8 cellular contexts compared by ENCODE assay signal in the genomic region with DNA sequence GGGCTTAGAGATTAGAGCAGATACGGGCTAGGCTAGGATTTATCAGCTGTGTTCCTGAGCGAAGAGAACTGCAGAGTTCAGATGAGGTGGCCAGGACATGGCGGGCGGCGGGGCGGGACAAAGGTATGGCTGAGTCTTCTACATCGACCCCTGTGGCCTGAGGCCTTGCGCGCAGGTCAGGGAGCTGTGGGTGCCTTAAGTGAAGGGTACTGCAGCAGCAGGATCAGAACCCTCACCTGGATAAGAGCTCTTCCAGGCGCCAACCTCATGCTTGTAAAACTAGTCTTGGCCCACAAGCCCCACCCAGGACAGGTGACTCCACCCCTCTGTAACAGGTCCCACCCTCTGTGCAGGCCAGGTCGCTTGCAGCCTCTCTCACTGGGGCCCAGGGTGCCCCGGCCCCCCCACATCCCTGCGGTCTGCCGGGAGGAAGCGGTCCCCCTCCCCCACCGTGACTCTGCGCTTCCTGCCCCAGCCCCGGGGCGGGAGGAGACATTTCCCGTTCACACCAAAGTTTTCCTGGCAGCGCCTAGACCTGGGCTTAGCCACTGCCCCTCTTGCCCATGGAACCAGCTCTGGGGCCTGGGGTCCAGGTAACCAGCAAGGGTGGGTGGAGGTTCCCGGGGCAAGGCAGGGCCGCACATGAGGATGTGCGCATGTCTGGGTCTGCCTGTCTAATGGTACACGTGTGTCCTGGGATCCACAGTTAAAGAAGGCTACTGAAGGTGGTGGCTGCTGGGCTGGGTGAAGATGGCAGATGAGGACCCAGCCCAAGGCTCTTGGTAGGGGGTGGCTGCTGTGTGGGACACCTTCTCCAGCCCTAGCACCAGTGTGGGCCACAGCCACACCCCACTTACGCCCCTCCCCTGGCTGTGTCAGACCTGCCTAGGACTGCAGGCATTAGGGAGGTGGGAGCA. TPM values are rescaled to one million over a fixed set of nuclear protein-coding genes. Genes with fewer than 3 reads are reported as not detected.
DNase-seq lines count a peak whose midpoint lies in the region; ATAC-seq and TF ChIP-seq lines count a peak whose summit lies in the region.

No MANE protein-coding gene starts in this region.

- peaks cover 96 to 100% (median 98%) of the 10 kb centered on the region in 10 experiments for H3K4me1 ChIP-seq in BLaER1 treated with 17β-estradiol and CSF1 and Interleukin-3, amounts not matched to agents 10 nM and 100 nM
- H3K4me1 ChIP-seq in HUES64 (ENCODE audit: insufficient read depth, low read length): peaks cover 3% of the 10 kb centered on the region; the same call in 1 of the 2 replicates

- H3K9me3 ChIP-seq in BLaER1 treated with 17β-estradiol and CSF1 and Interleukin-3, amounts not matched to agents 10 nM and 100 nM (replicated peaks in 1 of 11): no peaks in the 10 kb centered on the region
- no peaks in the 10 kb centered on the region for H3K9me3 ChIP-seq in HUES64 (ENCODE audit: insufficient read depth, low read depth, low read length)

- TF ChIP-seq CTCF in progenitor cell of endocrine pancreas (IDR thresholded peaks at IDR 0.05; ENCODE audit: unreplicated experiment): no peak

- 60% methylated on average over 26 of the region's 26 CpGs for whole genome bisulfite sequencing in HUES64

- POLR2A ChIA-PET in activated CD4-positive, alpha-beta T cell treated with anti-CD3 and anti-CD28 coated beads for 36 hours (lab: Charles Lee): no interaction called here

- H3K36me3 ChIP-seq in BLaER1 treated with 17β-estradiol and CSF1 and Interleukin-3, amounts not matched to agents 10 nM and 100 nM: peaks cover 9 to 38% (median 27%) of the 10 kb centered on the region in 11 experiments; a peak in 20 of 22 replicates
- peaks cover 3% of the 10 kb centered on the region; the same call in 1 of the 2 replicates for H3K36me3 ChIP-seq in HUES64 (ENCODE audit: insufficient read depth, low read length)

- peaks cover 59% of the 10 kb centered on the region for H3K4me1 Mint-ChIP-seq in activated CD4-positive, alpha-beta T cell treated with anti-CD3 and anti-CD28 coated beads for 36 hours
- peaks cover 65 to 71% of the 10 kb centered on the region in 2 donors for H3K4me1 Mint-ChIP-seq in effector memory CD8-positive, alpha-beta T cell (ENCODE audit: low read depth in 2 of 2)
- peaks cover 20% of the 10 kb centered on the region for H3K4me1 Mint-ChIP-seq in progenitor cell of endocrine pancreas (ENCODE audit: low read depth)

- DNase-seq in activated CD4-positive, alpha-beta T cell treated with anti-CD3 and anti-CD28 coated beads for 36 hours: peak; percentile 92
- DNase-seq in effector memory CD8-positive, alpha-beta T cell: peak; percentile 89 to 92 (median 89)
- DNase-seq in progenitor cell of endocrine pancreas (ENCODE audit: low spot score, unreplicated experiment) (no peak), NCI-H510A (lab: John Stamatoyannopoulos, UW) (no peak), NCI-H446 treated with DMSO at 0.1 percent for 48 hours (lab: John Stamatoyannopoulos, UW) (no peak)

- peak overlapping the region; percentile 54 to 97 (median 92) for H3K27ac ChIP-seq in BLaER1 treated with 17β-estradiol and CSF1 and Interleukin-3, amounts not matched to agents 10 nM and 100 nM
- peak overlapping the region; percentile 42 for H3K27ac ChIP-seq in HUES64 (ENCODE audit: low read depth, low read length)

- H3K27me3 ChIP-seq in BLaER1 treated with 17β-estradiol and CSF1 and Interleukin-3, amounts not matched to agents 10 nM and 100 nM: no peaks in the 10 kb centered on the region
- H3K27me3 ChIP-seq in HUES64 (ENCODE audit: insufficient read depth, low read length): no peaks in the 10 kb centered on the region

- peak overlapping the region; percentile 77 for H3K4me3 Mint-ChIP-seq in activated CD4-positive, alpha-beta T cell treated with anti-CD3 and anti-CD28 coated beads for 36 hours
- H3K4me3 Mint-ChIP-seq in effector memory CD8-positive, alpha-beta T cell: peak overlapping the region; percentile 83 to 85
- no peak overlapping the region for H3K4me3 Mint-ChIP-seq in progenitor cell of endocrine pancreas (ENCODE audit: low read depth)

- H3K4me2 ChIP-seq in BLaER1 treated with 17β-estradiol and CSF1 and Interleukin-3, amounts not matched to agents 10 nM and 100 nM: peak overlapping the region; percentile 84 to 98 (median 93)

- H3K27me3 Mint-ChIP-seq in activated CD4-positive, alpha-beta T cell treated with anti-CD3 and anti-CD28 coated beads for 36 hours: no peaks in the 10 kb centered on the region
- no peaks in the 10 kb centered on the region for H3K27me3 Mint-ChIP-seq in effector memory CD8-positive, alpha-beta T cell
- H3K27me3 Mint-ChIP-seq in progenitor cell of endocrine pancreas: no peaks in the 10 kb centered on the region

- CTCF ChIA-PET in activated CD4-positive, alpha-beta T cell treated with anti-CD3 and anti-CD28 coated beads for 36 hours (lab: Charles Lee): interaction anchor here (1.2 to 1.4 kb wide), 3 partner anchors 11 to 64 kb away, joined by 3 to 5 read pairs (median 4); a partner anchor contains a TSS

- H3K9me3 Mint-ChIP-seq in activated CD4-positive, alpha-beta T cell treated with anti-CD3 and anti-CD28 coated beads for 36 hours (ENCODE audit: low read depth): no peaks in the 10 kb centered on the region
- no peaks in the 10 kb centered on the region for H3K9me3 Mint-ChIP-seq in effector memory CD8-positive, alpha-beta T cell
- no peaks in the 10 kb centered on the region for H3K9me3 Mint-ChIP-seq in progenitor cell of endocrine pancreas (ENCODE audit: low read depth)

- intact Hi-C loops in activated CD4-positive, alpha-beta T cell treated with anti-CD3 and anti-CD28 coated beads for 36 hours (cut with DNase I, micrococcal nuclease): loop anchor here (1.0 to 5.0 kb wide), 2 partner anchors 8 to 35 kb away; a partner anchor contains a TSS

- ATAC-seq in GM21390 (IDR thresholded peaks at IDR 0.05; ENCODE audit: unreplicated experiment): peak; percentile 76
- ATAC-seq in activated CD4-positive, alpha-beta T cell treated with anti-CD3 and anti-CD28 coated beads for 36 hours: peak; percentile 98
- peak; percentile 97 for ATAC-seq in effector memory CD8-positive, alpha-beta T cell (replicated peaks)

- peaks cover 11% of the 10 kb centered on the region for H3K36me3 Mint-ChIP-seq in activated CD4-positive, alpha-beta T cell treated with anti-CD3 and anti-CD28 coated beads for 36 hours (ENCODE audit: low read depth)
- H3K36me3 Mint-ChIP-seq in effector memory CD8-positive, alpha-beta T cell (ENCODE audit: insufficient read depth): peaks cover 25% of the 10 kb centered on the region
- H3K36me3 Mint-ChIP-seq in progenitor cell of endocrine pancreas (ENCODE audit: insufficient read depth): peaks cover 10% of the 10 kb centered on the region

- H4K20me1 ChIP-seq in BLaER1 treated with 17β-estradiol and CSF1 and Interleukin-3, amounts not matched to agents 10 nM and 100 nM: peaks cover 0 to 12% (median 0%) of the 10 kb centered on the region in 11 experiments; a peak in 2 of 22 replicates

- H3K27ac Mint-ChIP-seq in activated CD4-positive, alpha-beta T cell treated with anti-CD3 and anti-CD28 coated beads for 36 hours: peak overlapping the region; percentile 95
- peak overlapping the region; percentile 70 to 93 for H3K27ac Mint-ChIP-seq in effector memory CD8-positive, alpha-beta T cell
- H3K27ac Mint-ChIP-seq in progenitor cell of endocrine pancreas: peak overlapping the region; percentile 52

- peak overlapping the region; percentile 55 to 83 (median 79); a peak in 21 of 22 replicates for H3K9ac ChIP-seq in BLaER1 treated with 17β-estradiol and CSF1 and Interleukin-3, amounts not matched to agents 10 nM and 100 nM
- peak overlapping the region; percentile 63 for H3K9ac ChIP-seq in HUES64 (ENCODE audit: low read depth, low read length)

- peak overlapping the region; percentile 26 to 65 (median 48) for H3K4me3 ChIP-seq in BLaER1 treated with 17β-estradiol and CSF1 and Interleukin-3, amounts not matched to agents 10 nM and 100 nM
- no peak overlapping the region for H3K4me3 ChIP-seq in HUES64 (ENCODE audit: low read length)

RNA-seq across cellular contexts. Expression of a gene that starts 8.3 kb away (rescaled TPM):
- 23.2 TPM for polyA plus RNA-seq in HUES64 (2013, experiment 1 of 2)
- 24.5 TPM for polyA plus RNA-seq in HUES64 (2013, experiment 2 of 2)
- 10 to 100 TPM; 83.4 to 84.9 TPM for total RNA-seq in activated CD4-positive, alpha-beta T cell treated with anti-CD3 and anti-CD28 coated beads for 36 hours
- 292 and 320 TPM in 2 replicates for total RNA-seq in progenitor cell of endocrine pancreas

RNA-seq across cellular contexts. Expression of a gene that starts 11.2 kb away (rescaled TPM):
- polyA plus RNA-seq in HUES64 (2013, experiment 1 of 2): 37.7 TPM
- polyA plus RNA-seq in HUES64 (2013, experiment 2 of 2): 42.7 TPM
- total RNA-seq in activated CD4-positive, alpha-beta T cell treated with anti-CD3 and anti-CD28 coated beads for 36 hours: 10 to 100 TPM; 45.4 to 47.8 TPM
- total RNA-seq in progenitor cell of endocrine pancreas: 62.3 and 64.3 TPM in 2 replicates

Comparison
In these comparisons a context has a peak if more than half of its experiments do, and no peak if none do; other contexts are left out.
1. DNase-seq: peak in activated CD4-positive, alpha-beta T cell treated with anti-CD3 and anti-CD28 coated beads for 36 hours (single experiment) and effector memory CD8-positive, alpha-beta T cell (3 of 3); none in progenitor cell of endocrine pancreas (single experiment), NCI-H510A (single experiment) and NCI-H446 treated with DMSO at 0.1 percent for 48 hours (single experiment).
2. Peak in every context shown above with its lines, with median percentiles within 50 percentile points of each other: ATAC-seq and H3K27ac Mint-ChIP-seq.